18 cellular contexts compared by ENCODE assay signal in the genomic region with DNA sequence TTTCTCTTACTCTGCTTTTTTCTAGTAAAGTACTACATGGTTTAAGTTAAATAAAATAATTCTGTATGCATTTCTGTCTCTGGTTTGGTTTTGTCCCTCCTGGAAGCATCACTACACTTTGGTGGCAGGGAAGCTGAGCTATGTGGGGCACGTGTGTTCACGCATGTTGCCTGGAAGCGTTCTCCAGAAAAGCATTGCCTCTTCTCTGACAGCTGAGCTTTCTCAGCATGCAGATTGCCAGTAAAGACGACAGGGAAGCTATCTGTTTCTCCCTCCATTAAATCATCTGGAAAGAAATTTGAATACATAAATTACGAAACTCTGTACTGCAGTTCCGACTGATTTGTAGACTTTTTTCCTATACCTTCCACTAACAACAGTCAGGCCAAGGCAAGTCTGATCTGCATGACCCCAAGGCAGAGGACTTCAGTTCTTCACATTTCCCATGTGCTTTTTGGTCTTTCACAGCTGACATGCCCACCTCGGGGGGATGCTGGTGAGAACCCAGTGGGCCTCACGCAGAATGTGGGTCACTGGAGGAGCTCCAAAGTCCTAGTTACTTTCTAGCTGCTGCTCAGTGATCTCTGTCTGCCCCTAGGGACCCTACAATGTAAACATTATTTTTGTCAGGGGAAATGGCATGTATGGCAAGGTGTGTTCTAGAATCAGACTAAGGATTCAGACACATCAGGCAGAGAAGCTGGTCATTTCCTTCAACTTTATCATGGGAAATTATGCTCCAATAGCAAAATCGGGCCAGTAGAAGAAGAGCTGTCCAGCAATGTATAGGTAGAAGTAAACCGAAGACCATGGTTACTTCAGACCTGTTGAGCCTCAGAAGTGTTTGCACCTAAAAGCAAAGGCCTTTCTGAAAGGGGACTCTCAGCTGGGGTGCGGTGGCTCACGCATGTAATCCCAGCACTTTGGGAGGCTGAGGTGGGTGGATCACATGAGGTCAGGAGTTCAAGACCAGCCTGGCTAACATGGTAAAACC. TPM values are rescaled to one million over a fixed set of nuclear protein-coding genes. Genes with fewer than 3 reads are reported as not detected.
"Had no signal": no experiment of that assay in that cellular context is flagged by ENCODE, and none has a peak within 500 bp of the region (broad histone marks: within the 10 kb centered on the region; RNA-seq: fewer than 3 reads in every experiment).

No MANE protein-coding gene starts in this region.

- H3K9me3 ChIP-seq: ascending aorta, thoracic aorta had no signal

- H3K4me1 ChIP-seq: upper lobe of right lung had no signal

- H3K27me3 ChIP-seq: ascending aorta, upper lobe of right lung had no signal

- DNase-seq: activated CD4-positive, alpha-beta T cell treated with anti-CD3 and anti-CD28 coated beads for 1 hour; activated effector memory CD4-positive, alpha-beta T cell treated with anti-CD3 and anti-CD28 coated beads, Interleukin-2, amount 50 U/mL, for 16 hours; activated naive CD4-positive, alpha-beta T cell treated with anti-CD3 and anti-CD28 coated beads, Interleukin-2, amount 50 U/mL, for 16 hours; activated T-cell treated with anti-CD3 and anti-CD28 coated beads, Interleukin-2, amount 50 U/mL, for 72 hours; cerebellar nuclear complex; cortex of kidney; mesendoderm; naive thymus-derived CD8-positive, alpha-beta T cell; stimulated activated naive B cell treated with anti-CD40 and anti-IgM and Interleukin-4, amounts not matched to agents 10 μg/mL and 1 μg/mL and 100 μg/mL, for 72 hours; upper lobe of right lung; WERI-Rb-1 had no signal

- H3K4me3 ChIP-seq: ascending aorta, thoracic aorta, upper lobe of right lung had no signal

- ATAC-seq: activated T-cell treated with anti-CD3 and anti-CD28 coated beads, Interleukin-2, amount 50 U/mL, for 72 hours; esophagus mucosa; naive thymus-derived CD8-positive, alpha-beta T cell; stimulated activated naive B cell treated with anti-CD40 and anti-IgM and Interleukin-4, amounts not matched to agents 10 μg/mL and 1 μg/mL and 100 μg/mL, for 72 hours; upper lobe of right lung had no signal

- H3K27ac ChIP-seq: ascending aorta, thoracic aorta, upper lobe of right lung, WERI-Rb-1 had no signal

RNA-seq across cellular contexts. Expression of gene PGPEP1L, which starts 42.8 kb away (rescaled TPM):
- total RNA-seq: activated CD8-positive, alpha-beta memory T cell treated with anti-CD3 and anti-CD28 coated beads for 36 hours; activated T-cell treated with anti-CD3 and anti-CD28 coated beads, Interleukin-2, amount 50 U/mL, for 72 hours; ascending aorta; esophagus mucosa; lower leg skin; naive thymus-derived CD8-positive, alpha-beta T cell; renal cortical epithelial cell; T-helper 2 cell treated with Interferon-gamma antibody and Interleukin-4, amounts not matched to agents 100 ng/mL and 5 ng/mL, for 36 hours; upper lobe of right lung had no signal
- polyA plus RNA-seq: naive thymus-derived CD8-positive, alpha-beta T cell had no signal
